In genomic region chr5:152056931-152057330, GRCh38 we compare ENCODE assay signal across 28 cellular contexts.
"Had no signal": no experiment of that assay in that cellular context is flagged by ENCODE, and none has a peak within 500 bp of the region (broad histone marks: within the 10 kb centered on the region; RNA-seq: fewer than 3 reads in every experiment).

No MANE protein-coding gene starts in this region.

- H3K36me3 ChIP-seq: colonic mucosa, esophagus muscularis mucosa, esophagus squamous epithelium, gastrocnemius medialis, gastroesophageal sphincter, heart left ventricle, heart right ventricle had no signal

- H3K4me3 ChIP-seq: colonic mucosa, coronary artery, dorsolateral prefrontal cortex, esophagus muscularis mucosa, esophagus squamous epithelium, gastrocnemius medialis, gastroesophageal sphincter, heart left ventricle, heart right ventricle had no signal

- H3K4me1 ChIP-seq: colonic mucosa, esophagus squamous epithelium, foreskin keratinocyte, gastrocnemius medialis, gastroesophageal sphincter had no signal

- H3K9me3 ChIP-seq: colonic mucosa, esophagus squamous epithelium, gastrocnemius medialis, heart right ventricle had no signal

- DNase-seq: colonic mucosa; cortex of kidney; dermis blood vessel endothelial cell; dorsolateral prefrontal cortex; effector CD4-positive, alpha-beta T cell; effector CD8-positive, alpha-beta T cell; effector memory CD4-positive, alpha-beta T cell; effector memory CD8-positive, alpha-beta T cell; endodermal cell; erythroblast; esophagus squamous epithelium; foreskin fibroblast; foreskin keratinocyte; foreskin melanocyte; gastrocnemius medialis; glutamatergic neuron; head of caudate nucleus; heart left ventricle; heart right ventricle had no signal

- H3K27ac ChIP-seq: colonic mucosa, coronary artery, dorsolateral prefrontal cortex, epithelial cell of prostate, esophagus muscularis mucosa, esophagus squamous epithelium, foreskin keratinocyte, gastrocnemius medialis, gastroesophageal sphincter, heart left ventricle, heart right ventricle had no signal

- ATAC-seq: effector memory CD8-positive, alpha-beta T cell; esophagus mucosa; foreskin keratinocyte; gastrocnemius medialis; gastroesophageal sphincter; heart left ventricle; heart right ventricle had no signal

- FAIRE-seq: colon, endometrium, endothelial cell of umbilical vein, frontal cortex had no signal

- H3K27me3 ChIP-seq: colonic mucosa, esophagus muscularis mucosa, esophagus squamous epithelium, foreskin keratinocyte, gastrocnemius medialis, gastroesophageal sphincter, heart left ventricle, heart right ventricle had no signal
